ENCODE assay signal across 11 cellular contexts in the genomic region with DNA sequence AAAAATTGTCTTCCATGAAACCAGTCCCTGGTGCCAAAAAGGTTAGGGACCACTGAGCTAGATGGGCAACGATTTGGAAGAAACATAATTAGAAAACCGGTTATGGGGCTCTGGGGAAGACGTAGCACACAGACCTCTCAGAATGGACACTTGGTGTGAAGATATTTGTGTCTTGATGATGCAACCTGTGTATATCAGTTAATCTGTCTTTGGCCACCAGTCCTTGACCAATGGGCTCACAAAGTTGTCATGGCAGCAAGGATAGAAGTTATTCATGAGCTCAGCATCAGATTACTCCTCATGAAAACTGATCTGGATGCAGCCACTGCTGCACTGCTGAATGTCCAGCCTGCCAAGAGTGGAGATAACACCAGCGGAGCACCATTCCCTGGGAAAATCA. TPM values are rescaled to one million over a fixed set of nuclear protein-coding genes. Genes with fewer than 3 reads are reported as not detected.
"Had no signal": no experiment of that assay in that cellular context is flagged by ENCODE, and none has a peak within 500 bp of the region (broad histone marks: within the 10 kb centered on the region; RNA-seq: fewer than 3 reads in every experiment).

No MANE protein-coding gene starts in this region.

- H3K4me1 ChIP-seq: HAP-1 had no signal

- H3K4me3 ChIP-seq: GM23248, GM23338, HAP-1 had no signal

- H2AFZ ChIP-seq: GM23248, GM23338 had no signal

- DNase-seq: GM23248, GOT3, H7, H9, HCEC 1CT, HFFc6 had no signal

- ATAC-seq: GM23338, HCT116 had no signal

- H3K27ac Mint-ChIP-seq: GM23338, H9, HFFc6 had no signal

- H3K9ac ChIP-seq: GM23248 had no signal

- H3K9me3 ChIP-seq: HAP-1 had no signal

- H3K4me3 Mint-ChIP-seq: GM23338, H9, HFFc6 had no signal

- H3K36me3 ChIP-seq: HAP-1 had no signal

- H3K4me2 ChIP-seq: GM23338 had no signal

- FAIRE-seq: H1, H54 had no signal

- H3K27ac ChIP-seq: GM23248 had no signal

RNA-seq across cellular contexts. Expression of a gene that starts 13.6 kb away (rescaled TPM):
- total RNA-seq: GM23248, HFFc6 had no signal
- polyA plus RNA-seq: GM23248 had no signal
